Comparison of ENCODE assay signal across 7 cellular contexts in the genomic region with DNA sequence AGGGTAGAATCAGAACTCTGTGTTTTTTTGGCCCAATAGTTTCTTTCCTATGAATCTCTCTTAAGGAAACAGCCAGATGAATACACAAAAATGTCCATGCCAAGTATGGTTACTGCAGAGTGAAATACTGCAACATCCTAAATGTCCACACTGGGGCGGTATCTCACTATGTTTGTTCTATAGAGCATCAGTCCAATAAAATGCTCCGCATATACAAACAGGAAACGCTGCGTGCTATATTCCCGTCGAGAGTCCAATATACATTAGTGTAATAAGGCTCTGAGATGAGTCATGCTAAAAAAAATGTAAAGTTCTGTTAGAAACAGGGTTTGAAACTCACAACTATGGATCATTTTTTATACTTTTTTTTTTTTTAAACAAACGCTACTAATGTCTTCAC.
DNase-seq lines count a peak whose midpoint lies in the region; ATAC-seq and TF ChIP-seq lines count a peak whose summit lies in the region.

No MANE protein-coding gene starts in this region.

- POLR2A ChIA-PET in RWPE1 (lab: Yijun Ruan, JAX; ENCODE audit: low non-redundant PET) = no interaction called here
- POLR2A ChIA-PET in naive thymus-derived CD4-positive, alpha-beta T cell (lab: Charles Lee) = no interaction called here

- H3K4me2 ChIP-seq in DOHH2 (ENCODE audit: low read length) = no peak overlapping the region

- TF ChIP-seq RAD21 in Ishikawa (IDR thresholded peaks at IDR 0.05; ENCODE audit: low read depth) = peak; percentile 69

- TF ChIP-seq CTCF in DOHH2 (IDR thresholded peaks at IDR 0.05; ENCODE audit: low read depth, low read length, poor library complexity, severe bottlenecking) (peak; percentile 50), RWPE1 (conservative IDR thresholded peaks at IDR 0.05; ENCODE audit: low read depth) (peak; percentile 50)

- H3K4me1 ChIP-seq in DOHH2 (ENCODE audit: control insufficient read depth, low read length) = no peaks in the 10 kb centered on the region
- no peaks in the 10 kb centered on the region for H3K4me1 ChIP-seq in naive thymus-derived CD4-positive, alpha-beta T cell (ENCODE audit: control insufficient read depth in 2 of 2, insufficient read depth in 2 of 2, low read length in 2 of 2)
- H3K4me1 ChIP-seq in effector memory CD4-positive, alpha-beta T cell (ENCODE audit: control insufficient read depth, insufficient read depth, low read length, poor library complexity, severe bottlenecking) = no peaks in the 10 kb centered on the region

- peaks cover 0 to 6% (median 0%) of the 10 kb centered on the region in 5 donors for H3K27me3 Mint-ChIP-seq in naive thymus-derived CD4-positive, alpha-beta T cell

- H3K9me2 ChIP-seq in DOHH2 (replicated peaks; ENCODE audit: control insufficient read depth, low read length) = no peaks in the 10 kb centered on the region

- no peak overlapping the region for H3K27ac ChIP-seq in DOHH2 (ENCODE audit: low read depth, low read length)
- H3K27ac ChIP-seq in RWPE1 = no peak overlapping the region
- H3K27ac ChIP-seq in naive thymus-derived CD4-positive, alpha-beta T cell (ENCODE audit: low read depth, low read length) = no peak overlapping the region
- no peak overlapping the region for H3K27ac ChIP-seq in effector memory CD4-positive, alpha-beta T cell (ENCODE audit: insufficient read depth, low read length, poor library complexity, severe bottlenecking)

- H3K36me3 Mint-ChIP-seq in naive thymus-derived CD4-positive, alpha-beta T cell = no peaks in the 10 kb centered on the region

- H3K36me3 ChIP-seq in DOHH2 (ENCODE audit: control insufficient read depth, low read length) = no peaks in the 10 kb centered on the region
- H3K36me3 ChIP-seq in naive thymus-derived CD4-positive, alpha-beta T cell (ENCODE audit: control insufficient read depth in 2 of 3, insufficient read depth in 3 of 3, low read length in 3 of 3) = no peaks in the 10 kb centered on the region
- no peaks in the 10 kb centered on the region for H3K36me3 ChIP-seq in effector memory CD4-positive, alpha-beta T cell (ENCODE audit: control insufficient read depth, insufficient read depth, low read length)

- no peak overlapping the region for H3K4me3 ChIP-seq in DOHH2 (ENCODE audit: low read length)
- H3K4me3 ChIP-seq in naive thymus-derived CD4-positive, alpha-beta T cell (ENCODE audit: low read length) = no peak overlapping the region
- H3K4me3 ChIP-seq in effector memory CD4-positive, alpha-beta T cell (ENCODE audit: insufficient read depth, low read depth, low read length, poor library complexity, severe bottlenecking) = no peak overlapping the region

- no peaks in the 10 kb centered on the region for H3F3A ChIP-seq in DOHH2 (ENCODE audit: control insufficient read depth, insufficient read depth)

- no peak for TF ChIP-seq EP300 in Ishikawa (IDR thresholded peaks at IDR 0.05; ENCODE audit: borderline replicate concordance)

- H3K79me2 ChIP-seq in DOHH2 (ENCODE audit: control insufficient read depth, low read length) = no peaks in the 10 kb centered on the region

- no peaks in the 10 kb centered on the region for H3K4me1 Mint-ChIP-seq in naive thymus-derived CD4-positive, alpha-beta T cell

- intact Hi-C loops in naive thymus-derived CD4-positive, alpha-beta T cell (cut with micrococcal nuclease) = loop anchor here (1.0 to 5.0 kb wide), 3 partner anchors 657 to 837 kb away; no protein-coding TSS in a partner anchor

- no peaks in the 10 kb centered on the region for H3K27me3 ChIP-seq in DOHH2 (ENCODE audit: control insufficient read depth, low read length)
- no peaks in the 10 kb centered on the region for H3K27me3 ChIP-seq in naive thymus-derived CD4-positive, alpha-beta T cell (ENCODE audit: control insufficient read depth in 2 of 2, insufficient read depth in 2 of 2, low read length in 2 of 2)
- no peaks in the 10 kb centered on the region for H3K27me3 ChIP-seq in effector memory CD4-positive, alpha-beta T cell (replicated peaks; ENCODE audit: control insufficient read depth, insufficient read depth, low read length, poor library complexity, severe bottlenecking)

- H4K20me1 ChIP-seq in DOHH2 (ENCODE audit: control insufficient read depth, insufficient read depth, low read depth, low read length) = no peaks in the 10 kb centered on the region

- H3K27ac Mint-ChIP-seq in naive thymus-derived CD4-positive, alpha-beta T cell = no peak overlapping the region

- CTCF ChIA-PET in RWPE1 (lab: Yijun Ruan, JAX) = no interaction called here
- CTCF ChIA-PET in naive thymus-derived CD4-positive, alpha-beta T cell (lab: Charles Lee) = interaction anchor here (0.8 kb wide), 1 partner anchor 828 kb away, joined by 3 read pairs; no protein-coding TSS in a partner anchor

- ATAC-seq in GM19395 (IDR thresholded peaks at IDR 0.05; ENCODE audit: unreplicated experiment) = peak; percentile 95
- ATAC-seq in naive thymus-derived CD4-positive, alpha-beta T cell = peak; percentile 54

- no peak overlapping the region for H3K4me3 Mint-ChIP-seq in naive thymus-derived CD4-positive, alpha-beta T cell

- DNase-seq in RWPE1 (ENCODE audit: low spot score) = peak; percentile 20
- DNase-seq in dermis blood vessel endothelial cell = peak; percentile 64
- DNase-seq in naive thymus-derived CD4-positive, alpha-beta T cell = peak in 6 of 9 donors; percentile 11 to 31 (median 16)
- DNase-seq in effector memory CD4-positive, alpha-beta T cell = no peak

- H3K9me3 ChIP-seq in DOHH2 (ENCODE audit: control insufficient read depth, insufficient read depth, low read length) = no peaks in the 10 kb centered on the region
- H3K9me3 ChIP-seq in naive thymus-derived CD4-positive, alpha-beta T cell (ENCODE audit: control insufficient read depth in 2 of 3, low read length in 3 of 3) = no peaks in the 10 kb centered on the region
- no peaks in the 10 kb centered on the region for H3K9me3 ChIP-seq in effector memory CD4-positive, alpha-beta T cell (ENCODE audit: control insufficient read depth, low read length)

- H3K9me3 Mint-ChIP-seq in naive thymus-derived CD4-positive, alpha-beta T cell = no peaks in the 10 kb centered on the region

TF ChIP-seq in Ishikawa, 13 proteins besides CTCF, POLR2A, EP300 and RAD21:
- TF ChIP-seq NFIC (IDR thresholded peaks at IDR 0.05) (no peak), CREB1 (IDR thresholded peaks at IDR 0.05; ENCODE audit: low read depth) (no peak), YY1 (IDR thresholded peaks at IDR 0.05; ENCODE audit: low read depth) (no peak), EGR1 (IDR thresholded peaks at IDR 0.05) (no peak), ZBTB7A (IDR thresholded peaks at IDR 0.05; ENCODE audit: low read depth) (no peak), TCF12 (IDR thresholded peaks at IDR 0.05; ENCODE audit: low read depth) (no peak)

Comparison
In these comparisons a context has a peak if more than half of its experiments do, and no peak if none do; other contexts are left out.
1. DNase-seq: peak in RWPE1 (single experiment), dermis blood vessel endothelial cell (single experiment) and naive thymus-derived CD4-positive, alpha-beta T cell (6 of 9); none in effector memory CD4-positive, alpha-beta T cell (0 of 3).